In the genomic region with DNA sequence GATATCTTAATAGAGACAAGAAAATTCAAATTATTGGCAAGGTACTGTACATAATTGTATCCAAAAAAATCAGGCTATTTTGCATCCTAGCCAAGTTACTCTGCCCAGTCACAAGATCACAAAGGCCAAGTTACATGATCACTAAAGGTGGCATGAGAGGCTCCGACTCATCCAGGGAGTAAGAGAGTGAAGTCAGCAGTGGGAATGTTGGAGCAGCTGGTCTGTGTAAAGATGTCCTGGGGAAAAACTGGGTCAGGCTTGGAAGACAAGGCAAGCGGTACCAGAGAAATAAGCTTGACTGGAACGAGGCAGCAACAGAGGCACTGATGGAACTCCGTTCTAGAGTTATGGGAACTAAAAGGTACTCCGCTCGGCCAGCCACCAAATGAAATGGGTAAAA, we compare ENCODE assay signal across 18 cellular contexts. TPM values are rescaled to one million over a fixed set of nuclear protein-coding genes. Genes with fewer than 3 reads are reported as not detected.
"Had no signal": no experiment of that assay in that cellular context is flagged by ENCODE, and none has a peak within 500 bp of the region (broad histone marks: within the 10 kb centered on the region; RNA-seq: fewer than 3 reads in every experiment).

No MANE protein-coding gene starts in this region.

- H3K36me3 ChIP-seq: neutrophil, tibial artery, vagina had no signal

- H3K9me3 Mint-ChIP-seq: activated naive CD4-positive, alpha-beta T cell treated with anti-CD3 and anti-CD28 coated beads for 36 hours; activated T-helper 1 cell treated with anti-CD3 and anti-CD28 coated beads, Interleukin-12 subunit alpha, Interleukin-12 subunit beta, Interleukin-2, Interleukin-4 antibody, amounts not matched to agents 30 ng/mL and 10 ng/mL and 1 ng/mL, durations not matched to agents 14 hours and 24 hours and 36 hours had no signal

- H3K27me3 ChIP-seq: neutrophil, tibial artery, vagina had no signal

- H3K4me3 ChIP-seq: lung, skin epidermis, tibial artery, vagina had no signal

- H3K9me3 ChIP-seq: neutrophil, tibial artery, vagina had no signal

- H3K4me3 Mint-ChIP-seq: activated naive CD4-positive, alpha-beta T cell treated with anti-CD3 and anti-CD28 coated beads for 36 hours; activated T-helper 1 cell treated with anti-CD3 and anti-CD28 coated beads, Interleukin-12 subunit alpha, Interleukin-12 subunit beta, Interleukin-2, Interleukin-4 antibody, amounts not matched to agents 30 ng/mL and 10 ng/mL and 1 ng/mL, durations not matched to agents 14 hours and 24 hours and 36 hours; effector memory CD8-positive, alpha-beta T cell; naive thymus-derived CD8-positive, alpha-beta T cell; WTC11 had no signal

- H3K4me1 Mint-ChIP-seq: naive thymus-derived CD8-positive, alpha-beta T cell had no signal

- H3K4me1 ChIP-seq: tibial artery, vagina had no signal

- DNase-seq: activated CD4-positive, alpha-beta T cell treated with anti-CD3 and anti-CD28 coated beads for 48 hours; activated naive CD4-positive, alpha-beta T cell treated with anti-CD3 and anti-CD28 coated beads for 36 hours; cortex of kidney; effector memory CD8-positive, alpha-beta T cell; hypothalamus; left cardiac atrium; naive thymus-derived CD8-positive, alpha-beta T cell; tibial artery had no signal

- H3K27ac Mint-ChIP-seq: activated naive CD4-positive, alpha-beta T cell treated with anti-CD3 and anti-CD28 coated beads for 36 hours; activated T-helper 1 cell treated with anti-CD3 and anti-CD28 coated beads, Interleukin-12 subunit alpha, Interleukin-12 subunit beta, Interleukin-2, Interleukin-4 antibody, amounts not matched to agents 30 ng/mL and 10 ng/mL and 1 ng/mL, durations not matched to agents 14 hours and 24 hours and 36 hours; effector memory CD8-positive, alpha-beta T cell; naive thymus-derived CD8-positive, alpha-beta T cell; WTC11 had no signal

- H3K36me3 Mint-ChIP-seq: WTC11 had no signal

- H3K27ac ChIP-seq: neutrophil, skin epidermis, tibial artery, vagina had no signal

RNA-seq across cellular contexts. Expression of gene PSG2, which starts 50.2 kb away (rescaled TPM):
- total RNA-seq: activated naive CD4-positive, alpha-beta T cell treated with anti-CD3 and anti-CD28 coated beads for 36 hours; activated T-helper 1 cell treated with anti-CD3 and anti-CD28 coated beads, Interleukin-12 subunit alpha, Interleukin-12 subunit beta, Interleukin-2, Interleukin-4 antibody, amounts not matched to agents 30 ng/mL and 10 ng/mL and 1 ng/mL, durations not matched to agents 14 hours and 24 hours and 36 hours; epithelial cell of proximal tubule; glomerular endothelial cell; left cardiac atrium; lung; mononuclear cell; naive thymus-derived CD8-positive, alpha-beta T cell; vagina; WTC11 had no signal
- polyA plus RNA-seq: adipose tissue; lung; naive thymus-derived CD8-positive, alpha-beta T cell had no signal

RNA-seq across cellular contexts. Expression of gene PSG5, which starts 53.6 kb away (rescaled TPM):
- total RNA-seq: activated naive CD4-positive, alpha-beta T cell treated with anti-CD3 and anti-CD28 coated beads for 36 hours; activated T-helper 1 cell treated with anti-CD3 and anti-CD28 coated beads, Interleukin-12 subunit alpha, Interleukin-12 subunit beta, Interleukin-2, Interleukin-4 antibody, amounts not matched to agents 30 ng/mL and 10 ng/mL and 1 ng/mL, durations not matched to agents 14 hours and 24 hours and 36 hours; left cardiac atrium; lung; mononuclear cell; naive thymus-derived CD8-positive, alpha-beta T cell; vagina; WTC11 had no signal
- polyA plus RNA-seq: adipose tissue; lung; naive thymus-derived CD8-positive, alpha-beta T cell had no signal
